31 cellular contexts compared by ENCODE assay signal in the genomic region with DNA sequence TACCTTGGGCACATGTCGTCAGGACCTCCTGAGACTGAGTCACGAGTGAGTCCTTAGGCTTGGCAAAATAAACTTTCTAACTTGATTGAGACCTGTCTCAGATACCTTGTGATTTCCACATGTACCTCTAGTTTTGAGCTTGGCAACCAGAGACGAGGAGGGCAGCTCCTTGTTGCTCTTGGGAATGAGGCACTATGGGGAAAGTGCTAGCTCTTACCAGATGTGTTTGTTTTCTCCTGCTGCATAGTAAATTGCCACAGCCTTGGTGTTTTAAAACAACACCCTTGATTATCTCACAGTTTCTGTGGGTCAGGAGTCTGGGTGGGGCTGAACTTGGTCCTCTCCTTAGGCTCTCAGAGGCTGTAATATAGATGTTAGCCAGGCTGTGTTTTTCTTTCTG. TPM values are rescaled to one million over a fixed set of nuclear protein-coding genes. Genes with fewer than 3 reads are reported as not detected.
DNase-seq lines count a peak whose midpoint lies in the region; ATAC-seq and TF ChIP-seq lines count a peak whose summit lies in the region.
"Had no signal": no experiment of that assay in that cellular context is flagged by ENCODE, and none has a peak within 500 bp of the region (broad histone marks: within the 10 kb centered on the region; RNA-seq: fewer than 3 reads in every experiment).

No MANE protein-coding gene starts in this region.

- H2AFZ ChIP-seq in mammary epithelial cell (ENCODE audit: low read depth, low read length) (no peak overlapping the region), trophoblast cell (ENCODE audit: insufficient read depth, low read length, poor library complexity) (no peak overlapping the region)
- H2AFZ ChIP-seq: parathyroid adenoma had no signal

- DNase-seq in mammary epithelial cell (peak; percentile 25), fibroblast of the aortic adventitia (ENCODE audit: low read depth) (peak; percentile 12), trophoblast cell (no peak), germinal center (ENCODE audit: low spot score) (no peak)
- no peak for DNase-seq in activated CD8-positive, alpha-beta T cell treated with anti-CD3 and anti-CD28 coated beads, Interleukin-2, amount 10 ng/mL, durations not matched to agents 7 days and 5 days
- DNase-seq in stimulated activated naive CD8-positive, alpha-beta T cell treated with anti-CD3 and anti-CD28 coated beads, Interleukin-15, Interleukin-2, amounts not matched to agents 100 U/mL and 50 U/mL, for 24 hours: no peak
- DNase-seq: activated CD8-positive, alpha-beta memory T cell treated with anti-CD3 and anti-CD28 coated beads for 24 hours; activated effector memory CD4-positive, alpha-beta T cell treated with Interleukin-2 at 50 U/mL for 16 hours; activated T-cell treated with anti-CD3 and anti-CD28 coated beads, Interleukin-2, amount 50 U/mL, for 1 hour; CD8-positive, alpha-beta memory T cell; cortex of kidney; DMS 273 treated with DMSO at 0.1 percent for 48 hours; effector memory CD8-positive, alpha-beta T cell; gastrocnemius medialis; kidney glomerular epithelial cell; lower lobe of right lung; NCI-H1417 treated with DMSO at 0.1 percent for 48 hours; NCI-H2029 treated with DMSO at 0.1 percent for 48 hours; NCI-H345; stimulated activated CD8-positive, alpha-beta memory T cell treated with anti-CD3 and anti-CD28 coated beads, Interleukin-4, amount 100 ng/mL, for 48 hours; stimulated activated naive CD8-positive, alpha-beta T cell treated with anti-CD3 and anti-CD28 coated beads, Interleukin-15, amount 100 ng/mL, for 72 hours; SW 1271 had no signal

- dilution Hi-C loops in mammary epithelial cell (cut with HindIII; ENCODE audit: low sequenced_read_pairs): no loop called here

- no peaks in the 10 kb centered on the region for H3K27me3 ChIP-seq in HUES48 (ENCODE audit: control insufficient read depth, insufficient read depth, low read length)
- H3K27me3 ChIP-seq in mammary epithelial cell (ENCODE audit: insufficient read depth, low read length): no peaks in the 10 kb centered on the region
- H3K27me3 ChIP-seq in trophoblast cell (ENCODE audit: insufficient read depth, low read length): no peaks in the 10 kb centered on the region
- H3K27me3 ChIP-seq: cardiac muscle cell, gastrocnemius medialis, vagina had no signal

- 92% methylated on average over 3 of the region's 3 CpGs for WGBS in mammary epithelial cell (ENCODE audit: low coverage, missing lambda C conversion rate)
- WGBS in trophoblast cell (ENCODE audit: extremely low coverage, insufficient coverage, insufficient read length): no CpG with 5 or more reads among the region's 3 CpGs

- no peak overlapping the region for H4K8ac ChIP-seq in trophoblast cell (ENCODE audit: low read depth, low read length)

- no peak overlapping the region for H3K27ac Mint-ChIP-seq in activated CD8-positive, alpha-beta T cell treated with anti-CD3 and anti-CD28 coated beads, Interleukin-2, amount 10 ng/mL, durations not matched to agents 7 days and 5 days
- H3K27ac Mint-ChIP-seq: activated naive CD4-positive, alpha-beta T cell treated with anti-CD3 and anti-CD28 coated beads, Interleukin-2, amount 50 U/mL, for 72 hours; CD8-positive, alpha-beta memory T cell; effector memory CD8-positive, alpha-beta T cell; stimulated activated naive CD8-positive, alpha-beta T cell treated with anti-CD3 and anti-CD28 coated beads, Interleukin-15, amount 100 ng/mL, for 72 hours had no signal

- no peaks in the 10 kb centered on the region for H3K9me3 Mint-ChIP-seq in activated CD8-positive, alpha-beta T cell treated with anti-CD3 and anti-CD28 coated beads, Interleukin-2, amount 10 ng/mL, durations not matched to agents 7 days and 5 days (ENCODE audit: insufficient read depth)
- H3K9me3 Mint-ChIP-seq: effector memory CD8-positive, alpha-beta T cell had no signal

- peak overlapping the region; percentile 38 for H4K91ac ChIP-seq in trophoblast cell (ENCODE audit: low read depth, low read length)

- H3K9me3 ChIP-seq in HUES48 (ENCODE audit: control insufficient read depth, insufficient read depth, low read length) (no peaks in the 10 kb centered on the region), mammary epithelial cell (replicated peaks; ENCODE audit: insufficient read depth, low read length) (no peaks in the 10 kb centered on the region), trophoblast cell (ENCODE audit: insufficient read depth, low read depth, low read length) (no peaks in the 10 kb centered on the region)
- H3K9me3 ChIP-seq: gastrocnemius medialis, lower lobe of right lung, thoracic aorta, vagina had no signal

- CTCF ChIA-PET in mammary epithelial cell (lab: Charles Lee; ENCODE audit: low non-redundant PET): no interaction called here
- CTCF ChIA-PET in activated CD8-positive, alpha-beta T cell treated with anti-CD3 and anti-CD28 coated beads, Interleukin-2, amount 10 ng/mL, durations not matched to agents 7 days and 5 days (lab: Charles Lee): no interaction called here

- no peaks in the 10 kb centered on the region for H3K36me3 ChIP-seq in HUES48 (ENCODE audit: control insufficient read depth, insufficient read depth, low read length)
- no peaks in the 10 kb centered on the region for H3K36me3 ChIP-seq in mammary epithelial cell (ENCODE audit: insufficient read depth, low read length)
- no peaks in the 10 kb centered on the region for H3K36me3 ChIP-seq in trophoblast cell (ENCODE audit: control insufficient read depth in 1 of 2, insufficient read depth in 2 of 2, low read length in 2 of 2)
- H3K36me3 ChIP-seq: cardiac muscle cell, gastrocnemius medialis, lower lobe of right lung, thoracic aorta, vagina had no signal

- peak overlapping the region; percentile 90 for H2BK12ac ChIP-seq in trophoblast cell (ENCODE audit: low read length)

- no peaks in the 10 kb centered on the region for H3K79me1 ChIP-seq in trophoblast cell (ENCODE audit: low read length)

- no peak overlapping the region for H3K4me3 Mint-ChIP-seq in activated CD8-positive, alpha-beta T cell treated with anti-CD3 and anti-CD28 coated beads, Interleukin-2, amount 10 ng/mL, durations not matched to agents 7 days and 5 days
- H3K4me3 Mint-ChIP-seq: CD8-positive, alpha-beta memory T cell; effector memory CD8-positive, alpha-beta T cell; neural crest cell; stimulated activated naive CD8-positive, alpha-beta T cell treated with anti-CD3 and anti-CD28 coated beads, Interleukin-15, amount 100 ng/mL, for 72 hours had no signal

- no peak for ATAC-seq in activated CD8-positive, alpha-beta T cell treated with anti-CD3 and anti-CD28 coated beads, Interleukin-2, amount 10 ng/mL, durations not matched to agents 7 days and 5 days
- no peak for ATAC-seq in GM18868 (IDR thresholded peaks at IDR 0.05; ENCODE audit: unreplicated experiment)
- ATAC-seq in stimulated activated naive CD8-positive, alpha-beta T cell treated with anti-CD3 and anti-CD28 coated beads, Interleukin-15, Interleukin-2, amounts not matched to agents 100 U/mL and 50 U/mL, for 24 hours: no peak
- ATAC-seq: activated naive CD4-positive, alpha-beta T cell treated with anti-CD3 and anti-CD28 coated beads, Interleukin-2, amount 50 U/mL, for 72 hours; effector memory CD8-positive, alpha-beta T cell; gastrocnemius medialis; stimulated activated naive CD8-positive, alpha-beta T cell treated with anti-CD3 and anti-CD28 coated beads, Interleukin-15, amount 100 ng/mL, for 72 hours had no signal

- H3K4me1 ChIP-seq in HUES48 (ENCODE audit: control insufficient read depth, insufficient read depth, low read length): peaks cover 16% of the 10 kb centered on the region
- peaks cover 9% of the 10 kb centered on the region for H3K4me1 ChIP-seq in mammary epithelial cell (ENCODE audit: insufficient read depth, low read length)
- H3K4me1 ChIP-seq in trophoblast cell (ENCODE audit: control insufficient read depth in 1 of 2, insufficient read depth in 2 of 2, low read length in 2 of 2): peaks cover 11 to 22% of the 10 kb centered on the region in 2 experiments
- H3K4me1 ChIP-seq: gastrocnemius medialis, lower lobe of right lung, parathyroid adenoma, vagina had no signal

- H3K9ac ChIP-seq in HUES48 (ENCODE audit: low read depth, low read length) (no peak overlapping the region), mammary epithelial cell (ENCODE audit: insufficient read depth, low read length) (no peak overlapping the region), trophoblast cell (ENCODE audit: low read length) (no peak overlapping the region)
- H3K9ac ChIP-seq: KMS-11, parathyroid adenoma had no signal

- H3K4me1 Mint-ChIP-seq in activated CD8-positive, alpha-beta T cell treated with anti-CD3 and anti-CD28 coated beads, Interleukin-2, amount 10 ng/mL, durations not matched to agents 7 days and 5 days (ENCODE audit: low read depth): no peaks in the 10 kb centered on the region
- H3K4me1 Mint-ChIP-seq: CD8-positive, alpha-beta memory T cell; neural crest cell; stimulated activated naive CD8-positive, alpha-beta T cell treated with anti-CD3 and anti-CD28 coated beads, Interleukin-15, amount 100 ng/mL, for 72 hours had no signal

- peaks cover 17% of the 10 kb centered on the region for H3K27me3 Mint-ChIP-seq in activated CD8-positive, alpha-beta T cell treated with anti-CD3 and anti-CD28 coated beads, Interleukin-2, amount 10 ng/mL, durations not matched to agents 7 days and 5 days (ENCODE audit: low read depth)

- no peak for TF ChIP-seq CTCF in mammary epithelial cell (conservative IDR thresholded peaks at IDR 0.05 in 1 of 2, IDR thresholded peaks at IDR 0.05 in 1 of 2; ENCODE audit: extremely low read depth in 1 of 2, insufficient read depth in 1 of 2, low read depth in 1 of 2, low read length in 2 of 2)
- TF ChIP-seq CTCF in fibroblast of the aortic adventitia (IDR thresholded peaks at IDR 0.05; ENCODE audit: insufficient read depth, low read length): no peak

- H4K12ac ChIP-seq in trophoblast cell (ENCODE audit: low read depth, low read length): no peak overlapping the region

- H3K4ac ChIP-seq in trophoblast cell (ENCODE audit: low read depth, low read length): no peak overlapping the region

- H3K4me3 ChIP-seq in HUES48 (ENCODE audit: low read depth, low read length) (no peak overlapping the region), mammary epithelial cell (replicated peaks in 1 of 3; ENCODE audit: insufficient read depth in 1 of 3, low read depth in 2 of 3, low read length in 3 of 3) (no peak overlapping the region), fibroblast of the aortic adventitia (ENCODE audit: low read depth, low read length) (no peak overlapping the region), trophoblast cell (ENCODE audit: low read depth, low read length) (no peak overlapping the region)
- H3K4me3 ChIP-seq: cardiac muscle cell, gastrocnemius medialis, lower lobe of right lung, thoracic aorta, vagina had no signal

- in situ Hi-C loops in mammary epithelial cell (cut with MboI; ENCODE audit: low sequenced_read_pairs in 2 of 2): no loop called here

- no peak overlapping the region for H3K23ac ChIP-seq in trophoblast cell (ENCODE audit: low read length)

- H3K36me3 Mint-ChIP-seq in activated CD8-positive, alpha-beta T cell treated with anti-CD3 and anti-CD28 coated beads, Interleukin-2, amount 10 ng/mL, durations not matched to agents 7 days and 5 days (ENCODE audit: low read depth): no peaks in the 10 kb centered on the region
- H3K36me3 Mint-ChIP-seq: activated naive CD4-positive, alpha-beta T cell treated with anti-CD3 and anti-CD28 coated beads, Interleukin-2, amount 50 U/mL, for 72 hours; CD8-positive, alpha-beta memory T cell had no signal

- no peak overlapping the region for H3K14ac ChIP-seq in trophoblast cell (ENCODE audit: low read length)

- intact Hi-C loops in mammary epithelial cell (cut with micrococcal nuclease): no loop called here

- no peaks in the 10 kb centered on the region for H4K20me1 ChIP-seq in mammary epithelial cell (ENCODE audit: insufficient read depth, low read length)

- peak overlapping the region; percentile 50 for H2BK120ac ChIP-seq in trophoblast cell (ENCODE audit: insufficient read depth, low read length, poor library complexity)

- H3K27ac ChIP-seq in HUES48 (ENCODE audit: low read depth, low read length) (peak overlapping the region; percentile 77), mammary epithelial cell (ENCODE audit: insufficient read depth, low read depth, low read length) (no peak overlapping the region), trophoblast cell (ENCODE audit: low read depth, low read length) (no peak overlapping the region)
- H3K27ac ChIP-seq: cardiac muscle cell, gastrocnemius medialis, KMS-11, lower lobe of right lung, parathyroid adenoma, thoracic aorta, vagina had no signal

- H3K4me2 ChIP-seq in mammary epithelial cell (ENCODE audit: insufficient read depth, low read depth, low read length) (no peak overlapping the region), trophoblast cell (ENCODE audit: low read length) (no peak overlapping the region)
- H3K4me2 ChIP-seq: KMS-11 had no signal

- peak overlapping the region; percentile 30 for H2AK5ac ChIP-seq in trophoblast cell (ENCODE audit: low read length)

- H3K18ac ChIP-seq in trophoblast cell (ENCODE audit: low read length): no peak overlapping the region

- POLR2A ChIA-PET in activated CD8-positive, alpha-beta T cell treated with anti-CD3 and anti-CD28 coated beads, Interleukin-2, amount 10 ng/mL, durations not matched to agents 7 days and 5 days (lab: Charles Lee): no interaction called here

- no TSS peak for BruUV-seq in mammary epithelial cell (replicated peaks; lab: Mats Ljungman, UMichigan)

- no peaks in the 10 kb centered on the region for H3K79me2 ChIP-seq in mammary epithelial cell (ENCODE audit: insufficient read depth, low read length)
- H3K79me2 ChIP-seq in trophoblast cell (ENCODE audit: control insufficient read depth, insufficient read depth, low read length, poor library complexity): no peaks in the 10 kb centered on the region
- H3K79me2 ChIP-seq: parathyroid adenoma had no signal

- H2BK5ac ChIP-seq in trophoblast cell (ENCODE audit: low read depth, low read length, poor library complexity): no peak overlapping the region

RNA-seq across cellular contexts. Expression of a gene that starts 59.1 kb away (rescaled TPM):
- total RNA-seq in mammary epithelial cell (1 to 10 TPM in 1 of 2 donors, under 1 TPM in 1; 0.45 to 2.8 TPM), fibroblast of the aortic adventitia (ENCODE audit: low replicate concordance) (3.1 and 4.6 TPM in 2 replicates)
- polyA plus RNA-seq in mammary epithelial cell: 0.57 TPM
- polyA minus RNA-seq in mammary epithelial cell: 1.4 TPM
- 31.7 and 32.4 TPM in 2 replicates for polyA plus RNA-seq in trophoblast cell (2013)
- total RNA-seq in activated CD8-positive, alpha-beta T cell treated with anti-CD3 and anti-CD28 coated beads, Interleukin-2, amount 10 ng/mL, durations not matched to agents 7 days and 5 days: 1 to 10 TPM; 4.0 to 4.1 TPM

Comparison
In these comparisons a context has a peak if more than half of its experiments do, and no peak if none do; other contexts are left out.
1. DNase-seq: peak in mammary epithelial cell (single experiment) and fibroblast of the aortic adventitia (single experiment); none in trophoblast cell (0 of 2), activated CD8-positive, alpha-beta T cell treated with anti-CD3 and anti-CD28 coated beads, Interleukin-2, amount 10 ng/mL, durations not matched to agents 7 days and 5 days (single experiment), germinal center (single experiment) and stimulated activated naive CD8-positive, alpha-beta T cell treated with anti-CD3 and anti-CD28 coated beads, Interleukin-15, Interleukin-2, amounts not matched to agents 100 U/mL and 50 U/mL, for 24 hours (single experiment).